26 cellular contexts compared by ENCODE assay signal in the genomic region with DNA sequence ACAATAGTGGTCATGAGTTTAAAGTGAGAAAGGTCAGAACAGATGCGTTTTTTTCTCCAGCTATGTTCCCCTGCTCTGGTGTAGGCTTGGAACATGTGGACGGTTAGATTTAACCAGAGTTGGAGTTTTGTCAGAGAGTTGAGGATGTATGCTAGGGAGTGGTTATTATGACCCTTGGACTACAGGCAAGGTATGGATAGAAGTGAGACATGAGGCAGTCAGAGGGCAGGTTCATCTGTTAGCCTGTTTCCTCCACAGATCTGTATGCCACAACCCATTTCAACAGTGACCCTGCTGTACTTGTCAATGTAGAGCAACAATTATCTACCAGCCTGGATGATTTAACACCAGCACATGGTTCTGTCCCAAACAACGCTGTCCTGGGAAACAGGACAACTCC. TPM values are rescaled to one million over a fixed set of nuclear protein-coding genes. Genes with fewer than 3 reads are reported as not detected.
DNase-seq lines count a peak whose midpoint lies in the region; ATAC-seq, FAIRE-seq and TF ChIP-seq lines count a peak whose summit lies in the region.
"Had no signal": no experiment of that assay in that cellular context is flagged by ENCODE, and none has a peak within 500 bp of the region (broad histone marks: within the 10 kb centered on the region; RNA-seq: fewer than 3 reads in every experiment).

No MANE protein-coding gene starts in this region.

- no TSS peak for BruUV-seq in HepG2 (replicated peaks; lab: Mats Ljungman, UMichigan)

- H3K4me3 ChIP-seq in HepG2 (replicated peaks in 1 of 3; ENCODE audit: insufficient read depth in 1 of 3, low read depth in 2 of 3, low read length in 3 of 3) = no peak overlapping the region
- no peak overlapping the region for H3K4me3 ChIP-seq in right lobe of liver
- no peak overlapping the region for H3K4me3 ChIP-seq in hepatocyte
- H3K4me3 ChIP-seq in mucosa of descending colon = no peak overlapping the region
- no peak overlapping the region for H3K4me3 ChIP-seq in small intestine (ENCODE audit: low read depth in 1 of 2, low read length in 2 of 2)
- no peak overlapping the region for H3K4me3 ChIP-seq in upper lobe of right lung
- H3K4me3 ChIP-seq: BLaER1, GM12878, GM23338, HAP-1 had no signal

- no peak overlapping the region for H3K27ac Mint-ChIP-seq in activated T-helper 1 cell treated with anti-CD3 and anti-CD28 coated beads, Interleukin-12 subunit alpha, Interleukin-12 subunit beta, Interleukin-2, Interleukin-4 antibody, amounts not matched to agents 30 ng/mL and 10 ng/mL and 1 ng/mL, durations not matched to agents 14 hours and 24 hours and 36 hours
- H3K27ac Mint-ChIP-seq: B cell; CD4-positive, CD25-positive, alpha-beta regulatory T cell; CD8-positive, alpha-beta T cell; GM23338; HFFc6 had no signal

- POLR2A ChIA-PET in HepG2 (lab: Yijun Ruan, JAX) = no interaction called here

- H4K20me1 ChIP-seq in HepG2 (ENCODE audit: insufficient read depth, low read length) (no peaks in the 10 kb centered on the region), hepatocyte (ENCODE audit: insufficient read depth, poor library complexity, severe bottlenecking) (no peaks in the 10 kb centered on the region)
- H4K20me1 ChIP-seq: BLaER1 had no signal

- no peak for TF ChIP-seq RAD21 in HepG2 (CRISPR knock-in tag; IDR thresholded peaks at IDR 0.05)

- CTCF ChIA-PET in HepG2 (lab: Yijun Ruan, JAX; ENCODE audit: low intra/inter-chr PET ratio, low total read pairs) = no interaction called here

- DNase-seq in HepG2 (ENCODE audit: low spot score) (no peak), right lobe of liver (no peak), hepatocyte (ENCODE audit: low spot score) (no peak), mucosa of descending colon (peak in 1 of 3 donors; percentile 41), small intestine (peak; percentile 89), upper lobe of right lung (no peak), posterior vena cava (ENCODE audit: low spot score) (no peak)
- no peak for DNase-seq in activated T-helper 1 cell treated with anti-CD3 and anti-CD28 coated beads, Interleukin-12 subunit alpha, Interleukin-12 subunit beta, Interleukin-2, Interleukin-4 antibody, amounts not matched to agents 30 ng/mL and 10 ng/mL and 1 ng/mL, durations not matched to agents 14 hours and 24 hours and 36 hours (ENCODE audit: low spot score)
- DNase-seq: Caco-2; CD4-positive, CD25-positive, alpha-beta regulatory T cell; CD8-positive, alpha-beta T cell; DMS153; DMS79; EL; GDM1; HFFc6 had no signal

- no peak overlapping the region for H3K4me2 ChIP-seq in HepG2 (ENCODE audit: low read depth, low read length)
- H3K4me2 ChIP-seq in hepatocyte = no peak overlapping the region
- H3K4me2 ChIP-seq: BLaER1, GM23338 had no signal

- TF ChIP-seq EP300 in HepG2 (IDR thresholded peaks at IDR 0.05; ENCODE audit: low read depth in 2 of 2, low read length in 2 of 2) = no peak
- no peak for TF ChIP-seq EP300 in HepG2 (CRISPR knock-in tag; IDR thresholded peaks at IDR 0.05; ENCODE audit: borderline replicate concordance)

- ATAC-seq in HepG2 (peak; percentile 56), right lobe of liver (no peak), mucosa of descending colon (peak; percentile 99), upper lobe of right lung (no peak)
- ATAC-seq: CD8-positive, alpha-beta T cell; GM12878; GM23338 had no signal

- H3K27ac ChIP-seq in HepG2 (ENCODE audit: extremely low read length, insufficient read depth, low read length) (no peak overlapping the region), right lobe of liver (no peak overlapping the region), hepatocyte (peak overlapping the region; percentile 54), small intestine (ENCODE audit: low read depth in 1 of 2, low read length in 1 of 2) (peak overlapping the region in 1 of 2 donors; percentile 20), upper lobe of right lung (no peak overlapping the region)
- H3K27ac ChIP-seq: 22Rv1, BLaER1, C4-2B had no signal

- H3K27me3 Mint-ChIP-seq in activated T-helper 1 cell treated with anti-CD3 and anti-CD28 coated beads, Interleukin-12 subunit alpha, Interleukin-12 subunit beta, Interleukin-2, Interleukin-4 antibody, amounts not matched to agents 30 ng/mL and 10 ng/mL and 1 ng/mL, durations not matched to agents 14 hours and 24 hours and 36 hours (ENCODE audit: insufficient read depth) = no peaks in the 10 kb centered on the region
- H3K27me3 Mint-ChIP-seq: CD4-positive, CD25-positive, alpha-beta regulatory T cell had no signal

- no peaks in the 10 kb centered on the region for H3K9me3 ChIP-seq in HepG2 (ENCODE audit: low read length)
- no peaks in the 10 kb centered on the region for H3K9me3 ChIP-seq in right lobe of liver
- no peaks in the 10 kb centered on the region for H3K9me3 ChIP-seq in hepatocyte (ENCODE audit: low read depth)
- H3K9me3 ChIP-seq in mucosa of descending colon = no peaks in the 10 kb centered on the region
- H3K9me3 ChIP-seq in small intestine (ENCODE audit: control insufficient read depth, low read depth) = no peaks in the 10 kb centered on the region
- H3K9me3 ChIP-seq in upper lobe of right lung = no peaks in the 10 kb centered on the region
- H3K9me3 ChIP-seq: Caco-2, HAP-1 had no signal

- FAIRE-seq in HepG2 (lab: Jason Lieb, UNC) (no peak), small intestine (lab: Jason Lieb, UNC) (no peak)
- FAIRE-seq: A204.1, GM12878, GM18507 had no signal

- H3K36me3 ChIP-seq in HepG2 (replicated peaks in 1 of 2; ENCODE audit: control insufficient read depth in 1 of 2, insufficient read depth in 2 of 2, low read length in 2 of 2) = no peaks in the 10 kb centered on the region
- H3K36me3 ChIP-seq in right lobe of liver = no peaks in the 10 kb centered on the region
- H3K36me3 ChIP-seq in hepatocyte (replicated peaks; ENCODE audit: insufficient read depth, low read depth) = no peaks in the 10 kb centered on the region
- H3K36me3 ChIP-seq in mucosa of descending colon (ENCODE audit: low read depth) = no peaks in the 10 kb centered on the region
- H3K36me3 ChIP-seq in small intestine (ENCODE audit: control insufficient read depth in 2 of 2, insufficient read depth in 2 of 2, low read length in 2 of 2) = no peaks in the 10 kb centered on the region
- no peaks in the 10 kb centered on the region for H3K36me3 ChIP-seq in upper lobe of right lung
- H3K36me3 ChIP-seq: BLaER1, HAP-1 had no signal

- H3K4me1 ChIP-seq in HepG2 (ENCODE audit: insufficient read depth, low read length) (peaks cover 49% of the 10 kb centered on the region), right lobe of liver (no peaks in the 10 kb centered on the region), hepatocyte (ENCODE audit: insufficient read depth) (no peaks in the 10 kb centered on the region), mucosa of descending colon (ENCODE audit: low read depth) (no peaks in the 10 kb centered on the region), small intestine (ENCODE audit: control insufficient read depth in 2 of 2, insufficient read depth in 1 of 2, low read depth in 1 of 2, low read length in 1 of 2) (peaks cover 0 to 6% of the 10 kb centered on the region in 2 donors), upper lobe of right lung (no peaks in the 10 kb centered on the region)
- H3K4me1 ChIP-seq: BLaER1, Caco-2, HAP-1 had no signal

- H3K27me3 ChIP-seq in HepG2 (ENCODE audit: control insufficient read depth in 1 of 2, insufficient read depth in 2 of 2, low read length in 2 of 2) = peaks cover 0 to 1% of the 10 kb centered on the region in 2 experiments; a peak in 1 of 5 replicates
- H3K27me3 ChIP-seq in right lobe of liver = no peaks in the 10 kb centered on the region
- peaks cover 9% of the 10 kb centered on the region for H3K27me3 ChIP-seq in hepatocyte
- no peaks in the 10 kb centered on the region for H3K27me3 ChIP-seq in small intestine (ENCODE audit: control insufficient read depth in 2 of 2, insufficient read depth in 2 of 2, low read length in 2 of 2)
- no peaks in the 10 kb centered on the region for H3K27me3 ChIP-seq in upper lobe of right lung
- H3K27me3 ChIP-seq: BLaER1 had no signal

- H2AFZ ChIP-seq in HepG2 (ENCODE audit: low read length) (peak overlapping the region; percentile 33), hepatocyte (no peak overlapping the region)
- H2AFZ ChIP-seq: GM23338 had no signal

- in situ Hi-C loops in HepG2 (cut with HindIII; ENCODE audit: extremely low pct_ligation_motif_present, low pct_unique_long_range_greater_than_20kb) = no loop called here

- no peaks in the 10 kb centered on the region for H3K79me2 ChIP-seq in HepG2 (ENCODE audit: insufficient read depth, low read length)
- H3K79me2 ChIP-seq in hepatocyte = no peaks in the 10 kb centered on the region

- no peak for TF ChIP-seq POLR2A in HepG2 (IDR thresholded peaks at IDR 0.05; ENCODE audit: insufficient read depth in 1 of 2, low read depth in 2 of 2, low read length in 2 of 2)
- no peak for TF ChIP-seq POLR2A in right lobe of liver (IDR thresholded peaks at IDR 0.05)

- H3K9me2 ChIP-seq in hepatocyte (replicated peaks; ENCODE audit: insufficient read depth) = no peaks in the 10 kb centered on the region

- H3K36me3 Mint-ChIP-seq in activated T-helper 1 cell treated with anti-CD3 and anti-CD28 coated beads, Interleukin-12 subunit alpha, Interleukin-12 subunit beta, Interleukin-2, Interleukin-4 antibody, amounts not matched to agents 30 ng/mL and 10 ng/mL and 1 ng/mL, durations not matched to agents 14 hours and 24 hours and 36 hours (ENCODE audit: low read depth) = no peaks in the 10 kb centered on the region
- H3K36me3 Mint-ChIP-seq: CD4-positive, CD25-positive, alpha-beta regulatory T cell; CD8-positive, alpha-beta T cell had no signal

- intact Hi-C loops in HepG2 (cut with micrococcal nuclease; ENCODE audit: unreplicated experiment) (no loop called here), right lobe of liver (cut with DNase I) (no loop called here), mucosa of descending colon (cut with DNase I, micrococcal nuclease) (no loop called here), upper lobe of right lung (cut with DNase I) (no loop called here), posterior vena cava (cut with DNase I) (no loop called here)
- intact Hi-C loops in activated T-helper 1 cell treated with anti-CD3 and anti-CD28 coated beads, Interleukin-12 subunit alpha, Interleukin-12 subunit beta, Interleukin-2, Interleukin-4 antibody, amounts not matched to agents 30 ng/mL and 10 ng/mL and 1 ng/mL, durations not matched to agents 14 hours and 24 hours and 36 hours (cut with micrococcal nuclease) = no loop called here

- no peak overlapping the region for H3K4me3 Mint-ChIP-seq in activated T-helper 1 cell treated with anti-CD3 and anti-CD28 coated beads, Interleukin-12 subunit alpha, Interleukin-12 subunit beta, Interleukin-2, Interleukin-4 antibody, amounts not matched to agents 30 ng/mL and 10 ng/mL and 1 ng/mL, durations not matched to agents 14 hours and 24 hours and 36 hours
- H3K4me3 Mint-ChIP-seq: B cell; CD4-positive, CD25-positive, alpha-beta regulatory T cell; CD8-positive, alpha-beta T cell; GM23338; HFFc6 had no signal

- TF ChIP-seq CTCF in HepG2 (CRISPR knock-in tag; IDR thresholded peaks at IDR 0.05) (no peak), right lobe of liver (IDR thresholded peaks at IDR 0.05) (no peak), hepatocyte (IDR thresholded peaks at IDR 0.05; ENCODE audit: poor library complexity) (no peak), mucosa of descending colon (IDR thresholded peaks at IDR 0.05) (no peak), upper lobe of right lung (IDR thresholded peaks at IDR 0.05) (no peak)

- no peak overlapping the region for H3K9ac ChIP-seq in HepG2 (ENCODE audit: insufficient read depth, low read depth, low read length)
- H3K9ac ChIP-seq: BLaER1 had no signal

- H3K4me1 Mint-ChIP-seq in activated T-helper 1 cell treated with anti-CD3 and anti-CD28 coated beads, Interleukin-12 subunit alpha, Interleukin-12 subunit beta, Interleukin-2, Interleukin-4 antibody, amounts not matched to agents 30 ng/mL and 10 ng/mL and 1 ng/mL, durations not matched to agents 14 hours and 24 hours and 36 hours (ENCODE audit: low read depth) = no peaks in the 10 kb centered on the region
- H3K4me1 Mint-ChIP-seq: GM23338 had no signal

- 52% methylated on average over 3 of the region's 3 CpGs for WGBS in HepG2 (ENCODE audit: low lambda C conversion rate)
- 53% methylated on average over 2 of the region's 3 CpGs for WGBS in right lobe of liver (ENCODE audit: insufficient coverage, low coverage, low lambda C conversion rate, missing lambda C conversion rate)
- WGBS in hepatocyte (ENCODE audit: low lambda C conversion rate, missing lambda C conversion rate) = 85% methylated on average over 3 of the region's 3 CpGs
- 24 to 68% (median 54%) methylated on average over 3 of the region's 3 CpGs for WGBS in small intestine, 3 donors

- no peaks in the 10 kb centered on the region for H3K9me3 Mint-ChIP-seq in activated T-helper 1 cell treated with anti-CD3 and anti-CD28 coated beads, Interleukin-12 subunit alpha, Interleukin-12 subunit beta, Interleukin-2, Interleukin-4 antibody, amounts not matched to agents 30 ng/mL and 10 ng/mL and 1 ng/mL, durations not matched to agents 14 hours and 24 hours and 36 hours
- H3K9me3 Mint-ChIP-seq: CD4-positive, CD25-positive, alpha-beta regulatory T cell; CD8-positive, alpha-beta T cell; GM23338; HFFc6 had no signal

RNA-seq across cellular contexts. Expression of a gene that starts 22.6 kb away (rescaled TPM):
- total RNA-seq in HepG2 (2016; rRNA removed; fragmentation: Illumina TruSeq; extraction: Trizol) = 0.20 and 0.44 TPM in 2 replicates
- total RNA-seq in HepG2 (2016; cell fraction: cytosol; rRNA removed; fragmentation: Illumina TruSeq; extraction: Trizol; ENCODE audit: low read depth) = 0.18 TPM in 1 of 2 replicates, not detected in the other
- 0.50 and 0.54 TPM in 2 replicates for total RNA-seq in HepG2 (2016; cell fraction: insoluble cytoplasmic fraction; rRNA removed; fragmentation: Illumina TruSeq; extraction: Trizol)
- 0.31 TPM in 1 of 2 replicates, not detected in the other for total RNA-seq in HepG2 (2016; cell fraction: membrane; rRNA removed; fragmentation: Illumina TruSeq; extraction: Trizol)
- total RNA-seq in HepG2 (2016; cell fraction: nucleus; rRNA removed; fragmentation: Illumina TruSeq; extraction: Trizol) = 0.62 and 0.63 TPM in 2 replicates
- polyA plus RNA-seq in HepG2 (2011; rRNA removed) = 0.16 TPM in 1 of 2 replicates, not detected in the other
- polyA plus RNA-seq in HepG2 (2011; cell fraction: cytosol; rRNA removed) = 0.05 and 0.31 TPM in 2 replicates
- polyA plus RNA-seq in HepG2 (2011; cell fraction: nucleus; rRNA removed) = 0.31 and 0.50 TPM in 2 replicates
- polyA plus RNA-seq in HepG2 (2012) = 0.15 and 0.69 TPM in 2 replicates
- polyA plus RNA-seq in HepG2 (2016; cell fraction: cytosol; fragmentation: Illumina TruSeq; extraction: Trizol; ENCODE audit: low read depth) = 0.12 TPM in 1 of 2 replicates, not detected in the other
- polyA plus RNA-seq in HepG2 (2016; cell fraction: insoluble cytoplasmic fraction; fragmentation: Illumina TruSeq; extraction: Trizol; ENCODE audit: low read depth) = 0.23 and 0.32 TPM in 2 replicates
- not detected in 2 replicates for polyA plus RNA-seq in HepG2 (2016; cell fraction: membrane; fragmentation: Illumina TruSeq; extraction: Trizol; ENCODE audit: low read depth)
- 0.48 and 0.55 TPM in 2 replicates for polyA plus RNA-seq in HepG2 (2016; cell fraction: nucleus; fragmentation: Illumina TruSeq; extraction: Trizol; ENCODE audit: insufficient read depth, low read depth)
- polyA minus RNA-seq in HepG2 (2011; rRNA and poly(A)+ RNA removed; ENCODE audit: low replicate concordance) = 0.38 TPM in 1 of 2 replicates, not detected in the other
- polyA minus RNA-seq in HepG2 (2011; cell fraction: cytosol; rRNA and poly(A)+ RNA removed) = not detected in 2 replicates
- polyA minus RNA-seq in HepG2 (2011; cell fraction: nucleus; rRNA and poly(A)+ RNA removed) = 0.64 TPM in 1 of 2 replicates, not detected in the other
- total RNA-seq in right lobe of liver = under 1 TPM in 5 of 6 experiments, not detected in 1; 0.24 to 0.65 (median 0.37) TPM
- total RNA-seq in hepatocyte = 0.88 and 3.2 TPM in 2 replicates
- polyA plus RNA-seq in hepatocyte = 13.4 and 20.1 TPM in 2 replicates
- total RNA-seq in mucosa of descending colon = 10 to 100 TPM in 1 of 3 donors, 1 to 10 TPM in 2; 3.8 to 23.8 (median 4.8) TPM
- polyA plus RNA-seq in small intestine = 10 to 100 TPM; 10.3 to 34.8 (median 19.9) TPM
- 29.7 TPM for total RNA-seq in upper lobe of right lung
- total RNA-seq in posterior vena cava = 10 to 100 TPM in 1 of 2 donors, 1 to 10 TPM in 1; 8.2 to 39.3 TPM
- total RNA-seq in activated T-helper 1 cell treated with anti-CD3 and anti-CD28 coated beads, Interleukin-12 subunit alpha, Interleukin-12 subunit beta, Interleukin-2, Interleukin-4 antibody, amounts not matched to agents 30 ng/mL and 10 ng/mL and 1 ng/mL, durations not matched to agents 14 hours and 24 hours and 36 hours = not detected in 2 replicates
- total RNA-seq: B cell; CD4-positive, CD25-positive, alpha-beta regulatory T cell; CD8-positive, alpha-beta T cell; GM12878; H4 had no signal
- polyA plus RNA-seq: CD4-positive, CD25-positive, alpha-beta regulatory T cell had no signal

RNA-seq across cellular contexts. Expression of a gene that starts 44.1 kb away (rescaled TPM):
- total RNA-seq in HepG2 (2016; rRNA removed; fragmentation: Illumina TruSeq; extraction: Trizol) (0.13 and 0.15 TPM in 2 replicates), right lobe of liver (not detected), hepatocyte (0.23 and 0.32 TPM in 2 replicates), mucosa of descending colon (1 to 10 TPM in 1 of 3 donors, under 1 TPM in 1, not detected in 1; 0.90 to 1.5 TPM), upper lobe of right lung (27.4 TPM), posterior vena cava (under 1 TPM in 1 of 2 donors, not detected in 1; 0.56 TPM)
- 0.71 and 0.79 TPM in 2 replicates for total RNA-seq in HepG2 (2016; cell fraction: cytosol; rRNA removed; fragmentation: Illumina TruSeq; extraction: Trizol; ENCODE audit: low read depth)
- total RNA-seq in HepG2 (2016; cell fraction: insoluble cytoplasmic fraction; rRNA removed; fragmentation: Illumina TruSeq; extraction: Trizol) = 0.06 TPM in 1 of 2 replicates, not detected in the other
- 0.15 and 0.21 TPM in 2 replicates for total RNA-seq in HepG2 (2016; cell fraction: membrane; rRNA removed; fragmentation: Illumina TruSeq; extraction: Trizol)
- total RNA-seq in HepG2 (2016; cell fraction: nucleus; rRNA removed; fragmentation: Illumina TruSeq; extraction: Trizol) = not detected in 2 replicates
- polyA plus RNA-seq in HepG2 (2011; rRNA removed) (0.12 and 0.16 TPM in 2 replicates), hepatocyte (0.69 TPM in 1 of 2 replicates, not detected in the other), small intestine (under 1 TPM in 1 of 3 donors, not detected in 2; 0.87 TPM)
- 0.08 and 0.10 TPM in 2 replicates for polyA plus RNA-seq in HepG2 (2011; cell fraction: cytosol; rRNA removed)
- 0.21 and 0.24 TPM in 2 replicates for polyA plus RNA-seq in HepG2 (2011; cell fraction: nucleus; rRNA removed)
- 0.19 and 0.27 TPM in 2 replicates for polyA plus RNA-seq in HepG2 (2012)
- 0.07 and 0.11 TPM in 2 replicates for polyA plus RNA-seq in HepG2 (2016; cell fraction: cytosol; fragmentation: Illumina TruSeq; extraction: Trizol; ENCODE audit: low read depth)
- polyA plus RNA-seq in HepG2 (2016; cell fraction: insoluble cytoplasmic fraction; fragmentation: Illumina TruSeq; extraction: Trizol; ENCODE audit: low read depth) = 0.14 TPM in 1 of 2 replicates, not detected in the other
- not detected in 2 replicates for polyA plus RNA-seq in HepG2 (2016; cell fraction: membrane; fragmentation: Illumina TruSeq; extraction: Trizol; ENCODE audit: low read depth)
- 0.59 TPM in 1 of 2 replicates, not detected in the other for polyA plus RNA-seq in HepG2 (2016; cell fraction: nucleus; fragmentation: Illumina TruSeq; extraction: Trizol; ENCODE audit: insufficient read depth, low read depth)
- not detected in 2 replicates for polyA minus RNA-seq in HepG2 (2011; rRNA and poly(A)+ RNA removed; ENCODE audit: low replicate concordance)
- polyA minus RNA-seq in HepG2 (2011; cell fraction: cytosol; rRNA and poly(A)+ RNA removed) = not detected in 2 replicates
- not detected in 2 replicates for polyA minus RNA-seq in HepG2 (2011; cell fraction: nucleus; rRNA and poly(A)+ RNA removed)
- total RNA-seq in activated T-helper 1 cell treated with anti-CD3 and anti-CD28 coated beads, Interleukin-12 subunit alpha, Interleukin-12 subunit beta, Interleukin-2, Interleukin-4 antibody, amounts not matched to agents 30 ng/mL and 10 ng/mL and 1 ng/mL, durations not matched to agents 14 hours and 24 hours and 36 hours = 0.22 and 0.23 TPM in 2 replicates
- total RNA-seq: B cell; Caco-2; CD4-positive, CD25-positive, alpha-beta regulatory T cell; CD8-positive, alpha-beta T cell; HFFc6 had no signal
- polyA plus RNA-seq: CD4-positive, CD25-positive, alpha-beta regulatory T cell; GM23338 had no signal

RNA-seq across cellular contexts. Expression of a gene that starts 44.1 kb away (rescaled TPM):
- total RNA-seq in HepG2 (2016; rRNA removed; fragmentation: Illumina TruSeq; extraction: Trizol) = not detected in 2 replicates
- total RNA-seq in HepG2 (2016; cell fraction: cytosol; rRNA removed; fragmentation: Illumina TruSeq; extraction: Trizol; ENCODE audit: low read depth) = 0.10 TPM in 1 of 2 replicates, not detected in the other
- not detected in 2 replicates for total RNA-seq in HepG2 (2016; cell fraction: insoluble cytoplasmic fraction; rRNA removed; fragmentation: Illumina TruSeq; extraction: Trizol)
- 0.21 TPM in 1 of 2 replicates, not detected in the other for total RNA-seq in HepG2 (2016; cell fraction: membrane; rRNA removed; fragmentation: Illumina TruSeq; extraction: Trizol)
- not detected in 2 replicates for total RNA-seq in HepG2 (2016; cell fraction: nucleus; rRNA removed; fragmentation: Illumina TruSeq; extraction: Trizol)
- 0.16 TPM in 1 of 2 replicates, not detected in the other for polyA plus RNA-seq in HepG2 (2011; rRNA removed)
- polyA plus RNA-seq in HepG2 (2011; cell fraction: cytosol; rRNA removed) = not detected in 2 replicates
- polyA plus RNA-seq in HepG2 (2011; cell fraction: nucleus; rRNA removed) = 0.13 and 0.21 TPM in 2 replicates
- polyA plus RNA-seq in HepG2 (2012) = 0.04 and 0.20 TPM in 2 replicates
- polyA plus RNA-seq in HepG2 (2016; cell fraction: cytosol; fragmentation: Illumina TruSeq; extraction: Trizol; ENCODE audit: low read depth) = not detected in 2 replicates
- not detected in 2 replicates for polyA plus RNA-seq in HepG2 (2016; cell fraction: insoluble cytoplasmic fraction; fragmentation: Illumina TruSeq; extraction: Trizol; ENCODE audit: low read depth)
- not detected in 2 replicates for polyA plus RNA-seq in HepG2 (2016; cell fraction: membrane; fragmentation: Illumina TruSeq; extraction: Trizol; ENCODE audit: low read depth)
- not detected in 2 replicates for polyA plus RNA-seq in HepG2 (2016; cell fraction: nucleus; fragmentation: Illumina TruSeq; extraction: Trizol; ENCODE audit: insufficient read depth, low read depth)
- 0.72 TPM in 1 of 2 replicates, not detected in the other for polyA minus RNA-seq in HepG2 (2011; rRNA and poly(A)+ RNA removed; ENCODE audit: low replicate concordance)
- polyA minus RNA-seq in HepG2 (2011; cell fraction: cytosol; rRNA and poly(A)+ RNA removed) = not detected in 2 replicates
- 0.12 and 0.13 TPM in 2 replicates for polyA minus RNA-seq in HepG2 (2011; cell fraction: nucleus; rRNA and poly(A)+ RNA removed)
- total RNA-seq in right lobe of liver = not detected
- total RNA-seq in hepatocyte = not detected in 2 replicates
- polyA plus RNA-seq in hepatocyte = not detected in 2 replicates
- under 1 TPM in 1 of 3 donors, not detected in 2; 0.05 TPM for total RNA-seq in mucosa of descending colon
- polyA plus RNA-seq in small intestine = under 1 TPM in 1 of 3 donors, not detected in 2; 0.01 TPM
- 1.4 TPM for total RNA-seq in upper lobe of right lung
- not detected for total RNA-seq in posterior vena cava
- total RNA-seq in activated T-helper 1 cell treated with anti-CD3 and anti-CD28 coated beads, Interleukin-12 subunit alpha, Interleukin-12 subunit beta, Interleukin-2, Interleukin-4 antibody, amounts not matched to agents 30 ng/mL and 10 ng/mL and 1 ng/mL, durations not matched to agents 14 hours and 24 hours and 36 hours = 0.22 and 0.62 TPM in 2 replicates
- total RNA-seq: B cell; Caco-2; CD4-positive, CD25-positive, alpha-beta regulatory T cell; CD8-positive, alpha-beta T cell; H4; HFFc6 had no signal
- polyA plus RNA-seq: CD4-positive, CD25-positive, alpha-beta regulatory T cell had no signal

RNA-seq across cellular contexts. Expression of a gene that starts 45.6 kb away (rescaled TPM):
- total RNA-seq in HepG2 (2016; rRNA removed; fragmentation: Illumina TruSeq; extraction: Trizol) (0.36 and 1.1 TPM in 2 replicates), right lobe of liver (1 to 10 TPM; 1.2 to 4.0 (median 1.8) TPM), hepatocyte (1.9 and 5.9 TPM in 2 replicates), mucosa of descending colon (10 to 100 TPM in 1 of 3 donors, 1 to 10 TPM in 2; 9.2 to 12.3 (median 10.0) TPM), upper lobe of right lung (11.1 TPM), posterior vena cava (10 to 100 TPM; 10.7 to 11.3 TPM)
- 1.6 and 1.9 TPM in 2 replicates for total RNA-seq in HepG2 (2016; cell fraction: cytosol; rRNA removed; fragmentation: Illumina TruSeq; extraction: Trizol; ENCODE audit: low read depth)
- 0.33 and 1.3 TPM in 2 replicates for total RNA-seq in HepG2 (2016; cell fraction: insoluble cytoplasmic fraction; rRNA removed; fragmentation: Illumina TruSeq; extraction: Trizol)
- 2.2 and 3.3 TPM in 2 replicates for total RNA-seq in HepG2 (2016; cell fraction: membrane; rRNA removed; fragmentation: Illumina TruSeq; extraction: Trizol)
- total RNA-seq in HepG2 (2016; cell fraction: nucleus; rRNA removed; fragmentation: Illumina TruSeq; extraction: Trizol) = 0.96 and 3.2 TPM in 2 replicates
- polyA plus RNA-seq in HepG2 (2011; rRNA removed) (0.47 and 0.51 TPM in 2 replicates), hepatocyte (10.0 and 10.6 TPM in 2 replicates), small intestine (1 to 10 TPM in 2 of 3 donors, not detected in 1; 1.9 to 5.3 TPM)
- 0.28 and 0.60 TPM in 2 replicates for polyA plus RNA-seq in HepG2 (2011; cell fraction: cytosol; rRNA removed)
- 2.1 and 2.7 TPM in 2 replicates for polyA plus RNA-seq in HepG2 (2011; cell fraction: nucleus; rRNA removed)
- 0.36 and 1.0 TPM in 2 replicates for polyA plus RNA-seq in HepG2 (2012)
- polyA plus RNA-seq in HepG2 (2016; cell fraction: cytosol; fragmentation: Illumina TruSeq; extraction: Trizol; ENCODE audit: low read depth) = 1.3 and 1.6 TPM in 2 replicates
- 0.35 and 0.63 TPM in 2 replicates for polyA plus RNA-seq in HepG2 (2016; cell fraction: insoluble cytoplasmic fraction; fragmentation: Illumina TruSeq; extraction: Trizol; ENCODE audit: low read depth)
- polyA plus RNA-seq in HepG2 (2016; cell fraction: membrane; fragmentation: Illumina TruSeq; extraction: Trizol; ENCODE audit: low read depth) = 1.2 and 1.6 TPM in 2 replicates
- polyA plus RNA-seq in HepG2 (2016; cell fraction: nucleus; fragmentation: Illumina TruSeq; extraction: Trizol; ENCODE audit: insufficient read depth, low read depth) = 1.3 and 1.4 TPM in 2 replicates
- 1.6 and 5.9 TPM in 2 replicates for polyA minus RNA-seq in HepG2 (2011; rRNA and poly(A)+ RNA removed; ENCODE audit: low replicate concordance)
- polyA minus RNA-seq in HepG2 (2011; cell fraction: cytosol; rRNA and poly(A)+ RNA removed) = 0.26 TPM in 1 of 2 replicates, not detected in the other
- 1.6 and 3.5 TPM in 2 replicates for polyA minus RNA-seq in HepG2 (2011; cell fraction: nucleus; rRNA and poly(A)+ RNA removed)
- 0.76 and 0.88 TPM in 2 replicates for total RNA-seq in activated T-helper 1 cell treated with anti-CD3 and anti-CD28 coated beads, Interleukin-12 subunit alpha, Interleukin-12 subunit beta, Interleukin-2, Interleukin-4 antibody, amounts not matched to agents 30 ng/mL and 10 ng/mL and 1 ng/mL, durations not matched to agents 14 hours and 24 hours and 36 hours
- total RNA-seq: CD4-positive, CD25-positive, alpha-beta regulatory T cell; CD8-positive, alpha-beta T cell had no signal

Comparison
In these comparisons a context has a peak if more than half of its experiments do, and no peak if none do; other contexts are left out.
1. ATAC-seq: peak in HepG2 (single experiment) and mucosa of descending colon (single experiment); none in right lobe of liver (0 of 4) and upper lobe of right lung (single experiment).
2. RNA of a gene that starts 44.1 kb away (total RNA-seq): 27.4 TPM in upper lobe of right lung (single experiment); 0.90 to 1.5 TPM in mucosa of descending colon, 0.56 TPM in posterior vena cava, 0.22 to 0.23 TPM in activated T-helper 1 cell treated with anti-CD3 and anti-CD28 coated beads, Interleukin-12 subunit alpha, Interleukin-12 subunit beta, Interleukin-2, Interleukin-4 antibody, amounts not matched to agents 30 ng/mL and 10 ng/mL and 1 ng/mL, durations not matched to agents 14 hours and 24 hours and 36 hours, 0.23 to 0.32 TPM in hepatocyte, 0.06 to 0.79 TPM in HepG2 and not detected in right lobe of liver; every median in the first group is over 10 times any median in the second.